ENCODE assay signal across 8 cellular contexts in the genomic region with DNA sequence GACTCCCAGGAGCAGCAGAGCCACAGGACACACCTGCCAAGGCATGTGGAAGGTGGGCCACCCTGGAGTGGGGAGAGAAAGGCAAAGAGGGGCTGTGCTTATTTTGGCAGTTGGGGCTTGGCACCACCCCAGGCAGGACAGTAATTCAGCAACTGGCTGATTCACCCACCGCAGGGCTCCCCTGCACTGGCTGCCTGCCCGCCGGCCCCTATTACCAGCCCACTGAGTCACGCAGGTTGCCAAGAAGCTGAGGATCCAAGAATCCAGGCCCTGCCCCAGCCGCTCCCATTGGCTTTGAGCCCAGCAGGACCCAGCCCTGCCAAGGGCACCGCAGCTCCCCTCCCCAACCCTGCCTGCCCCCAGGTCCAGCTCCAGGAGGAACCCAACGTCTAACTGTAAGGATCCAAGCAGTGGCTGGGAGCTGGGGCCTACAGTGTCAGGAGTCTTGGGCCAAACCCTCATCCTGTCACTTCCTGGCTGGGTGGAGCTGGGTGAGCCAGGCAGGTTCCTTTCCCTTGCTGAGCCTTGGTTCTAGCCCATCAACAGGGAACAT. TPM values are rescaled to one million over a fixed set of nuclear protein-coding genes. Genes with fewer than 3 reads are reported as not detected.
DNase-seq lines count a peak whose midpoint lies in the region; ATAC-seq and TF ChIP-seq lines count a peak whose summit lies in the region.

No MANE protein-coding gene starts in this region.

- intact Hi-C loops in stomach (cut with DNase I; ENCODE audit: low total_unique reads), result no loop called here

- no peak overlapping the region for H3K4me3 ChIP-seq in HL-60 (replicated peaks; ENCODE audit: insufficient read depth, low read length)
- H3K4me3 ChIP-seq in lung, result no peak overlapping the region
- H3K4me3 ChIP-seq in stomach, result no peak overlapping the region

- no peak for TF ChIP-seq POLR2A in stomach (IDR thresholded peaks at IDR 0.05)

- no peaks in the 10 kb centered on the region for H3K9me3 ChIP-seq in lung (ENCODE audit: control insufficient read depth in 2 of 2, insufficient read depth in 1 of 2, low read length in 1 of 2)
- H3K9me3 ChIP-seq in stomach, result no peaks in the 10 kb centered on the region

- no peaks in the 10 kb centered on the region for H3K27me3 ChIP-seq in HL-60 (ENCODE audit: insufficient read depth, poor library complexity, severe bottlenecking)
- no peaks in the 10 kb centered on the region for H3K27me3 ChIP-seq in lung (ENCODE audit: control insufficient read depth, insufficient read depth)
- no peaks in the 10 kb centered on the region for H3K27me3 ChIP-seq in stomach

- peaks cover 11 to 35% of the 10 kb centered on the region in 2 donors for H3K4me1 ChIP-seq in lung (ENCODE audit: control insufficient read depth in 2 of 2, insufficient read depth in 2 of 2, low read length in 2 of 2)
- peaks cover 59 to 99% (median 89%) of the 10 kb centered on the region in 4 donors for H3K4me1 ChIP-seq in stomach

- peak in 1 of 2 experiments; percentile 23 for DNase-seq in HL-60 (ENCODE audit: low read depth in 1 of 2, low spot score in 1 of 2)
- peak; percentile 36 for DNase-seq in UCSD-AML1 (lab: John Stamatoyannopoulos, UW; ENCODE audit: unreplicated experiment)
- peak; percentile 55 for DNase-seq in cerebellar cortex (ENCODE audit: low spot score)
- DNase-seq in lung (ENCODE audit: low spot score), result no peak
- peak; percentile 87 for DNase-seq in stomach
- DNase-seq in germinal center (ENCODE audit: low spot score), result no peak

- no peak for TF ChIP-seq EP300 in stomach (IDR thresholded peaks at IDR 0.05)

- WGBS in lung, 2 donors, result 26 to 61% methylated on average over 7 of the region's 7 CpGs
- 0 to 15% (median 14%) methylated on average over 6 to 7 of the region's 7 CpGs for WGBS in stomach, 5 donors

- ATAC-seq in lung (ENCODE audit: insufficient read depth, low FRiP score), result peak; percentile 7
- ATAC-seq in GM21423 (IDR thresholded peaks at IDR 0.05; ENCODE audit: unreplicated experiment), result no peak
- ATAC-seq in GM18858 (IDR thresholded peaks at IDR 0.05; ENCODE audit: unreplicated experiment), result no peak

- H3K36me3 ChIP-seq in lung (ENCODE audit: control insufficient read depth in 2 of 2, insufficient read depth in 2 of 2, low read length in 2 of 2) (no peaks in the 10 kb centered on the region), stomach (no peaks in the 10 kb centered on the region)

- H3K27ac ChIP-seq in HL-60 (replicated peaks), result peak overlapping the region; percentile 64
- H3K27ac ChIP-seq in lung (ENCODE audit: low read depth in 1 of 2, low read length in 1 of 2), result peak overlapping the region; percentile 89 to 97
- H3K27ac ChIP-seq in stomach, result peak overlapping the region; percentile 86 to 98 (median 93)

- TF ChIP-seq CTCF in HL-60 (IDR thresholded peaks at IDR 0.05; ENCODE audit: insufficient read depth, low read length), result no peak
- no peak for TF ChIP-seq CTCF in lung (IDR thresholded peaks at IDR 0.05; ENCODE audit: control extremely low read depth, extremely low read depth)
- no peak for TF ChIP-seq CTCF in stomach (IDR thresholded peaks at IDR 0.05)

RNA-seq across cellular contexts. Expression of a gene that starts 14.2 kb away (rescaled TPM):
- 10 to 100 TPM; 60.7 to 61.1 TPM for total RNA-seq in lung
- polyA plus RNA-seq in lung, result 100 to 1,000 TPM in 1 of 2 donors, 10 to 100 TPM in 1; 49.5 to 145 TPM
- 100 to 1,000 TPM in 1 of 5 donors, 10 to 100 TPM in 4; 29.4 to 242 (median 65.2) TPM for total RNA-seq in stomach
- polyA plus RNA-seq in stomach, result 10 to 100 TPM; 20.5 to 45.8 (median 32.8) TPM

RNA-seq across cellular contexts. Expression of a gene that starts 28.4 kb away (rescaled TPM):
- total RNA-seq in lung (10 to 100 TPM in 1 of 2 donors, 1 to 10 TPM in 1; 6.1 to 42.9 TPM), stomach (10 to 100 TPM in 3 of 5 donors, 1 to 10 TPM in 2; 1.2 to 37.9 (median 21.3) TPM)
- polyA plus RNA-seq in lung (10 to 100 TPM; 14.8 to 31.6 TPM), stomach (10 to 100 TPM; 12.5 to 24.2 (median 23.8) TPM)

Comparison
In these comparisons a context has a peak if more than half of its experiments do, and no peak if none do; other contexts are left out.
1. DNase-seq: peak in UCSD-AML1 (single experiment), cerebellar cortex (single experiment) and stomach (single experiment); none in lung (single experiment) and germinal center (single experiment).
2. Peak in every context shown above with its lines, with median percentiles within 50 percentile points of each other: H3K27ac ChIP-seq.